1 cellular context compared by ENCODE assay signal in genomic region chr3:160641675-160642330, GRCh38.
TF ChIP-seq lines count a peak whose summit lies in the region.

No MANE protein-coding gene starts in this region.

TF ChIP-seq in HepG2, 621 proteins besides CTCF, POLR2A, EP300 and RAD21:
- TF ChIP-seq PRDM10 (CRISPR knock-in tag; IDR thresholded peaks at IDR 0.05; ENCODE audit: low read depth) (no peak), ZNF441 (CRISPR knock-in tag; IDR thresholded peaks at IDR 0.05; ENCODE audit: borderline replicate concordance) (no peak), GATAD2A (CRISPR knock-in tag; IDR thresholded peaks at IDR 0.05) (no peak), ZNF761 (CRISPR knock-in tag; conservative IDR thresholded peaks at IDR 0.05) (no peak), ELK4 (CRISPR knock-in tag; IDR thresholded peaks at IDR 0.05; ENCODE audit: borderline replicate concordance) (no peak), MLLT10 (CRISPR knock-in tag; IDR thresholded peaks at IDR 0.05) (no peak), ZNF720 (CRISPR knock-in tag; IDR thresholded peaks at IDR 0.05) (no peak), WIZ (CRISPR knock-in tag; IDR thresholded peaks at IDR 0.05) (no peak), PHF5A (CRISPR knock-in tag; IDR thresholded peaks at IDR 0.05; ENCODE audit: low read depth, unreplicated experiment) (no peak), ZNF10 (CRISPR knock-in tag; IDR thresholded peaks at IDR 0.05; ENCODE audit: borderline replicate concordance, low read depth) (no peak), ZBED4 (CRISPR knock-in tag; IDR thresholded peaks at IDR 0.05; ENCODE audit: borderline replicate concordance) (no peak), ZNF737 (CRISPR knock-in tag; IDR thresholded peaks at IDR 0.05; ENCODE audit: borderline replicate concordance) (no peak), NFYC (CRISPR knock-in tag; IDR thresholded peaks at IDR 0.05) (no peak), ZNF615 (CRISPR knock-in tag; IDR thresholded peaks at IDR 0.05; ENCODE audit: borderline replicate concordance) (no peak), PAWR (CRISPR knock-in tag; IDR thresholded peaks at IDR 0.05; ENCODE audit: borderline replicate concordance) (no peak), CC2D1A (CRISPR knock-in tag; IDR thresholded peaks at IDR 0.05) (no peak)
